In the genomic region with DNA sequence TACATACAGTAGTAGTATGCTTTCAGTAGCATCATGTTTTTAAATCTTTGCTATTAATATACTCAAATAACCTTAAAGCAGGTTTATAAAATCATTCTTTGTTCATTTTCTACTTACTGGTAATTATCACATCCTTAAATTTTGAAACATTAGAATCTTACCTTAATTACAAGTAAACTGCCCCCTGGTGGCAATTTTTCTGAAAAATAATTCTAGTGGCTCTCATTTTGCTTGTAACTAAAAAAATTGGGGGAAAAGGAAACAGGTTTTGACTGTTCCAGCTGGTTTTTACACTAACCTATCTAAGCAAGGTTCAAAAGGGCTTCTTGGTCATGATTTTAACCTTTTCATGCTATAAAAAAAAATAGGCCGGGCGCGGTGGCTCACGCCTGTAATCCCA, we compare ENCODE assay signal across 1 cellular context.
TF ChIP-seq lines count a peak whose summit lies in the region.

No MANE protein-coding gene starts in this region.

TF ChIP-seq in HepG2, 621 proteins besides CTCF, POLR2A, EP300 and RAD21:
- TF ChIP-seq ZNF609 (CRISPR knock-in tag; IDR thresholded peaks at IDR 0.05; ENCODE audit: borderline replicate concordance) (no peak), BCL6 (CRISPR knock-in tag; IDR thresholded peaks at IDR 0.05) (no peak), HCFC1 (IDR thresholded peaks at IDR 0.05; ENCODE audit: low read depth, low read length) (no peak), ZNF558 (CRISPR knock-in tag; IDR thresholded peaks at IDR 0.05; ENCODE audit: borderline replicate concordance) (no peak), NFYC (CRISPR knock-in tag; IDR thresholded peaks at IDR 0.05) (no peak), HES4 (CRISPR knock-in tag; IDR thresholded peaks at IDR 0.05; ENCODE audit: borderline replicate concordance) (no peak), CEBPG (CRISPR knock-in tag; IDR thresholded peaks at IDR 0.05) (no peak), ZNF816 (CRISPR knock-in tag; IDR thresholded peaks at IDR 0.05; ENCODE audit: borderline replicate concordance) (no peak), POGZ (CRISPR knock-in tag; IDR thresholded peaks at IDR 0.05) (no peak), FOXC1 (CRISPR knock-in tag; IDR thresholded peaks at IDR 0.05; ENCODE audit: borderline replicate concordance) (no peak)
- TF ChIP-seq, protein P1, sequence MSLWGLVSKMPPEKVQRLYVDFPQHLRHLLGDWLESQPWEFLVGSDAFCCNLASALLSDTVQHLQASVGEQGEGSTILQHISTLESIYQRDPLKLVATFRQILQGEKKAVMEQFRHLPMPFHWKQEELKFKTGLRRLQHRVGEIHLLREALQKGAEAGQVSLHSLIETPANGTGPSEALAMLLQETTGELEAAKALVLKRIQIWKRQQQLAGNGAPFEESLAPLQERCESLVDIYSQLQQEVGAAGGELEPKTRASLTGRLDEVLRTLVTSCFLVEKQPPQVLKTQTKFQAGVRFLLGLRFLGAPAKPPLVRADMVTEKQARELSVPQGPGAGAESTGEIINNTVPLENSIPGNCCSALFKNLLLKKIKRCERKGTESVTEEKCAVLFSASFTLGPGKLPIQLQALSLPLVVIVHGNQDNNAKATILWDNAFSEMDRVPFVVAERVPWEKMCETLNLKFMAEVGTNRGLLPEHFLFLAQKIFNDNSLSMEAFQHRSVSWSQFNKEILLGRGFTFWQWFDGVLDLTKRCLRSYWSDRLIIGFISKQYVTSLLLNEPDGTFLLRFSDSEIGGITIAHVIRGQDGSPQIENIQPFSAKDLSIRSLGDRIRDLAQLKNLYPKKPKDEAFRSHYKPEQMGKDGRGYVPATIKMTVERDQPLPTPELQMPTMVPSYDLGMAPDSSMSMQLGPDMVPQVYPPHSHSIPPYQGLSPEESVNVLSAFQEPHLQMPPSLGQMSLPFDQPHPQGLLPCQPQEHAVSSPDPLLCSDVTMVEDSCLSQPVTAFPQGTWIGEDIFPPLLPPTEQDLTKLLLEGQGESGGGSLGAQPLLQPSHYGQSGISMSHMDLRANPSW (CRISPR knock-in tag; IDR thresholded peaks at IDR 0.05; ENCODE audit: borderline replicate concordance), result no peak
- TF ChIP-seq, protein P2, sequence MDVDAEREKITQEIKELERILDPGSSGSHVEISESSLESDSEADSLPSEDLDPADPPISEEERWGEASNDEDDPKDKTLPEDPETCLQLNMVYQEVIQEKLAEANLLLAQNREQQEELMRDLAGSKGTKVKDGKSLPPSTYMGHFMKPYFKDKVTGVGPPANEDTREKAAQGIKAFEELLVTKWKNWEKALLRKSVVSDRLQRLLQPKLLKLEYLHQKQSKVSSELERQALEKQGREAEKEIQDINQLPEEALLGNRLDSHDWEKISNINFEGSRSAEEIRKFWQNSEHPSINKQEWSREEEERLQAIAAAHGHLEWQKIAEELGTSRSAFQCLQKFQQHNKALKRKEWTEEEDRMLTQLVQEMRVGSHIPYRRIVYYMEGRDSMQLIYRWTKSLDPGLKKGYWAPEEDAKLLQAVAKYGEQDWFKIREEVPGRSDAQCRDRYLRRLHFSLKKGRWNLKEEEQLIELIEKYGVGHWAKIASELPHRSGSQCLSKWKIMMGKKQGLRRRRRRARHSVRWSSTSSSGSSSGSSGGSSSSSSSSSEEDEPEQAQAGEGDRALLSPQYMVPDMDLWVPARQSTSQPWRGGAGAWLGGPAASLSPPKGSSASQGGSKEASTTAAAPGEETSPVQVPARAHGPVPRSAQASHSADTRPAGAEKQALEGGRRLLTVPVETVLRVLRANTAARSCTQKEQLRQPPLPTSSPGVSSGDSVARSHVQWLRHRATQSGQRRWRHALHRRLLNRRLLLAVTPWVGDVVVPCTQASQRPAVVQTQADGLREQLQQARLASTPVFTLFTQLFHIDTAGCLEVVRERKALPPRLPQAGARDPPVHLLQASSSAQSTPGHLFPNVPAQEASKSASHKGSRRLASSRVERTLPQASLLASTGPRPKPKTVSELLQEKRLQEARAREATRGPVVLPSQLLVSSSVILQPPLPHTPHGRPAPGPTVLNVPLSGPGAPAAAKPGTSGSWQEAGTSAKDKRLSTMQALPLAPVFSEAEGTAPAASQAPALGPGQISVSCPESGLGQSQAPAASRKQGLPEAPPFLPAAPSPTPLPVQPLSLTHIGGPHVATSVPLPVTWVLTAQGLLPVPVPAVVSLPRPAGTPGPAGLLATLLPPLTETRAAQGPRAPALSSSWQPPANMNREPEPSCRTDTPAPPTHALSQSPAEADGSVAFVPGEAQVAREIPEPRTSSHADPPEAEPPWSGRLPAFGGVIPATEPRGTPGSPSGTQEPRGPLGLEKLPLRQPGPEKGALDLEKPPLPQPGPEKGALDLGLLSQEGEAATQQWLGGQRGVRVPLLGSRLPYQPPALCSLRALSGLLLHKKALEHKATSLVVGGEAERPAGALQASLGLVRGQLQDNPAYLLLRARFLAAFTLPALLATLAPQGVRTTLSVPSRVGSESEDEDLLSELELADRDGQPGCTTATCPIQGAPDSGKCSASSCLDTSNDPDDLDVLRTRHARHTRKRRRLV (CRISPR knock-in tag; IDR thresholded peaks at IDR 0.05), result no peak
TF ChIP-seq in HepG2: peak in this region for 0.
